In the genomic region with DNA sequence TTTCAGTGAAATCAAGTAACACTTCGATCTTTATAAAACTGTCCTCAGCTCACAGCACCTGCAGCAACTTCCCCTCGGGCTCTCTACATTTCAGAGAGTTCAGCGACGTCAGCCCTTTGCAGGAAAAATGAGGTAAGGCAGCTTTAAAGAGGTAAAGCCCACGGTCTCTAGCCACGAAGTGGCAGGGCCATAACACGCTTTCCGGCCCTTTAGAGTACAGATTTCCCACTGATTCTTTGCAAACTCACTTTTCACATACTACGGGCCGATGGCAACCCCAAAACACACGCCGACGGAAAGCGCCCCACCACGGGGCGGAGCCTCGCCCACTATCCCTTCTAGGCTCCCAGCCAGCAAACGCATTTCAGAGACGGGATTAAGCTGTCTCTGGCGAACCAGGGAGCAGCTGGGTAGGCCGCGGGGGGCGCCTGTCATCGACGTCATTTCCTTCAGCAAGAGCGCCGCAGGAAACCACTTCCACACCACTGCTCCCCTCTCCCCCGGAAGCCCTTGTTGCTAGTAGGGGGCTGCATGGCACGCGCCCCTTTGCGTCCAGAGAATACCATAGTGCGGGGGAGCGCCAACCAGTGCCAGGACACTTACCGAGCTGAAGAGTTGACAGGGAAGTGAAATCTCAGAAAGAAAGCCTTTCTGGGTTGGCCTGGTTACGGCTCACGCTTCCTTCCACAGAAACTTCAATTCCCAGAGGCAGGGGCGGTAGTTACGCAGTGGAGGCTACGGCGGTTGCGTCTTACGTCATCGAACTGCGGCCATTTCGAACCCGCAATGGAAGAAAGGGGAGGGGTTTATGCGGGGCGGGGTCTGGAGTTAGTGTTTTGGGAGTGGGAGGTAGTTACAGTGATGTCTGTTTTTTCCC, we compare ENCODE assay signal across 8 cellular contexts. TPM values are rescaled to one million over a fixed set of nuclear protein-coding genes. Genes with fewer than 3 reads are reported as not detected.
DNase-seq lines count a peak whose midpoint lies in the region; ATAC-seq and TF ChIP-seq lines count a peak whose summit lies in the region.

A gene with protein sequence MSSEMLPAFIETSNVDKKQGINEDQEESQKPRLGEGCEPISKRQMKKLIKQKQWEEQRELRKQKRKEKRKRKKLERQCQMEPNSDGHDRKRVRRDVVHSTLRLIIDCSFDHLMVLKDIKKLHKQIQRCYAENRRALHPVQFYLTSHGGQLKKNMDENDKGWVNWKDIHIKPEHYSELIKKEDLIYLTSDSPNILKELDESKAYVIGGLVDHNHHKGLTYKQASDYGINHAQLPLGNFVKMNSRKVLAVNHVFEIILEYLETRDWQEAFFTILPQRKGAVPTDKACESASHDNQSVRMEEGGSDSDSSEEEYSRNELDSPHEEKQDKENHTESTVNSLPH (minus strand): TSS at position 730 of the 877 bp plus-strand sequence. CDS start 4,701 bp downstream, outside the sequence.

- POLR2A ChIA-PET in RWPE1 (lab: Yijun Ruan, JAX; ENCODE audit: low non-redundant PET): interaction anchor here (1.0 kb wide), 1 partner anchor 148 kb away, joined by 3 read pairs; no protein-coding TSS in a partner anchor

- H3K4me3 ChIP-seq in LNCaP clone FGC (ENCODE audit: low read depth, low read length): peak within 1 kb of the TSS; percentile 91

- DNase-seq in Daoy (ENCODE audit: low read depth) (peak; percentile 91), GOT3 (lab: John Stamatoyannopoulos, UW) (peak; percentile 73), LNCaP clone FGC (ENCODE audit: low read depth) (peak; percentile 91), RWPE1 (ENCODE audit: low spot score) (peak; percentile 91), fibroblast of peridontal ligament (ENCODE audit: extremely low read depth) (peak; percentile 98), natural killer cell (peak; percentile 88)
- peak; percentile 90 for DNase-seq in activated effector memory CD4-positive, alpha-beta T cell treated with Interleukin-2 at 50 U/mL for 16 hours
- DNase-seq in stimulated activated naive CD4-positive, alpha-beta T cell treated with Interleukin-2 at 50 U/mL for 16 hours (lab: John Stamatoyannopoulos, UW): peak; percentile 97

- H3K27ac Mint-ChIP-seq in natural killer cell: peak within 1 kb of the TSS; percentile 99 to 100

- intact Hi-C loops in natural killer cell (cut with micrococcal nuclease): loop anchor here (1.0 to 10.0 kb wide), 5 partner anchors 331 to 901 kb away; partner anchors contain the start of genes DNAJB14, EIF4E and LAMTOR3

- no peaks in the 10 kb centered on the region for H3K9me3 Mint-ChIP-seq in natural killer cell

- H3K36me3 Mint-ChIP-seq in natural killer cell: no peaks in the 10 kb centered on the region

- 0 out of 2 replicates have a peak, but pooled peaks have one; percentile 3 for TF ChIP-seq CTCF in LNCaP clone FGC (IDR thresholded peaks at IDR 0.05; ENCODE audit: control insufficient read depth, extremely low read depth, insufficient read depth)
- no peak for TF ChIP-seq CTCF in RWPE1 (conservative IDR thresholded peaks at IDR 0.05; ENCODE audit: low read depth)
- no peak for TF ChIP-seq CTCF in natural killer cell (IDR thresholded peaks at IDR 0.05)

- H3K4me3 Mint-ChIP-seq in natural killer cell: peak within 1 kb of the TSS; percentile 94

- CTCF ChIA-PET in RWPE1 (lab: Yijun Ruan, JAX): interaction anchor here (0.7 to 1.7 kb wide), 2 partner anchors 46 to 245 kb away, joined by 3 to 8 read pairs; no protein-coding TSS in a partner anchor

- ATAC-seq in natural killer cell: peak; percentile 85 to 94 (median 88)

- peak within 1 kb of the TSS; percentile 91 for H3K27ac ChIP-seq in RWPE1

- peaks cover 21 to 32% of the 10 kb centered on the region in 2 donors for H3K27me3 Mint-ChIP-seq in natural killer cell (ENCODE audit: low read depth in 2 of 2)

- peaks cover 6 to 11% of the 10 kb centered on the region in 2 donors for H3K4me1 Mint-ChIP-seq in natural killer cell

RNA-seq across cellular contexts. Expression of the gene that starts here (rescaled TPM):
- total RNA-seq in Daoy (2014; rRNA removed; shearing (Covaris generic)): 3.7 and 5.6 TPM in 2 replicates
- 1 to 10 TPM; 1.6 to 2.6 (median 2.2) TPM for total RNA-seq in natural killer cell

Comparison
In these comparisons a context has a peak if more than half of its experiments do, and no peak if none do; other contexts are left out.
1. Peak in every context shown above with its lines: DNase-seq, ATAC-seq, H3K4me3 ChIP-seq and H3K27ac ChIP-seq.